ENCODE assay signal across 10 cellular contexts in genomic region chr12:27861428-27862167, GRCh38.
DNase-seq lines count a peak whose midpoint lies in the region; ATAC-seq, FAIRE-seq and TF ChIP-seq lines count a peak whose summit lies in the region.
"Had no signal": no experiment of that assay in that cellular context is flagged by ENCODE, and none has a peak within 500 bp of the region (broad histone marks: within the 10 kb centered on the region; RNA-seq: fewer than 3 reads in every experiment).

No MANE protein-coding gene starts in this region.

- H3K36me3 ChIP-seq in H1 (ENCODE audit: control insufficient read depth in 2 of 4, insufficient read depth in 4 of 4, low read length in 3 of 4) (no peaks in the 10 kb centered on the region), uterus (no peaks in the 10 kb centered on the region)

- TF ChIP-seq CTCF in H1 (IDR thresholded peaks at IDR 0.05; ENCODE audit: control extremely low read depth in 1 of 3, insufficient read depth in 1 of 3, low read depth in 1 of 3, low read length in 3 of 3) (no peak), uterus (IDR thresholded peaks at IDR 0.05) (no peak)

- H4K8ac ChIP-seq in H1 (ENCODE audit: extremely low read depth, insufficient read depth, low read length), result no peak overlapping the region

- no peak overlapping the region for H4K5ac ChIP-seq in H1 (ENCODE audit: insufficient read length, low read depth, low read length)

- no peak overlapping the region for H4K91ac ChIP-seq in H1 (replicated peaks; ENCODE audit: insufficient read length, low read length)

- no peak overlapping the region for H3K56ac ChIP-seq in H1 (replicated peaks; ENCODE audit: insufficient read length, low read depth, low read length)

- H3K23ac ChIP-seq in H1 (ENCODE audit: insufficient read length), result no peak overlapping the region

- no peak overlapping the region for H3K4me2 ChIP-seq in H1 (ENCODE audit: insufficient read depth in 1 of 2, low read depth in 2 of 2, low read length in 2 of 2)

- H3K9me3 ChIP-seq in H1 (ENCODE audit: insufficient read depth in 2 of 2, low read depth in 1 of 2, low read length in 1 of 2), result no peaks in the 10 kb centered on the region
- no peaks in the 10 kb centered on the region for H3K9me3 ChIP-seq in uterus

- peak overlapping the region; percentile 64; the same call in 1 of the 2 replicates for H2AFZ ChIP-seq in H1 (ENCODE audit: low read length)

- no peak overlapping the region for H2BK12ac ChIP-seq in H1 (ENCODE audit: low read depth, low read length)

- H3K4me1 Mint-ChIP-seq in activated naive CD4-positive, alpha-beta T cell treated with anti-CD3 and anti-CD28 coated beads, Interleukin-2, amount 50 U/mL, for 24 hours, result peaks cover 24% of the 10 kb centered on the region
- peaks cover 13% of the 10 kb centered on the region for H3K4me1 Mint-ChIP-seq in activated naive CD4-positive, alpha-beta T cell treated with anti-CD3 and anti-CD28 coated beads, Interleukin-2, amount 10 ng/mL, durations not matched to agents 7 days and 5 days

- no peak overlapping the region for H3K4me3 ChIP-seq in H1 (ENCODE audit: extremely low read depth in 1 of 4, insufficient read depth in 2 of 4, low read depth in 3 of 4, low read length in 4 of 4)
- no peak overlapping the region for H3K4me3 ChIP-seq in uterus

- FAIRE-seq in H1 (lab: Jason Lieb, UNC), result no peak

- no peak overlapping the region for H3K18ac ChIP-seq in H1 (ENCODE audit: extremely low read depth, low read length)

- H3K79me1 ChIP-seq in H1 (ENCODE audit: low read depth, low read length), result no peaks in the 10 kb centered on the region

- H3K4me1 ChIP-seq in H1 (replicated peaks in 1 of 4; ENCODE audit: control insufficient read depth in 3 of 4, insufficient read depth in 4 of 4, low read length in 3 of 4) (no peaks in the 10 kb centered on the region), uterus (no peaks in the 10 kb centered on the region)

- no peaks in the 10 kb centered on the region for H3K23me2 ChIP-seq in H1 (ENCODE audit: low read depth, low read length)

- H2BK120ac ChIP-seq in H1 (replicated peaks; ENCODE audit: low read depth, low read length), result no peak overlapping the region

- H3K9me3 Mint-ChIP-seq in activated naive CD4-positive, alpha-beta T cell treated with anti-CD3 and anti-CD28 coated beads, Interleukin-2, amount 50 U/mL, for 24 hours, result no peaks in the 10 kb centered on the region
- H3K9me3 Mint-ChIP-seq in activated naive CD4-positive, alpha-beta T cell treated with anti-CD3 and anti-CD28 coated beads, Interleukin-2, amount 10 ng/mL, durations not matched to agents 7 days and 5 days, result no peaks in the 10 kb centered on the region

- no peak overlapping the region for H3K9ac ChIP-seq in H1 (replicated peaks in 1 of 4; ENCODE audit: extremely low read depth in 1 of 4, low read depth in 3 of 4, low read length in 3 of 4)

- H3K4me3 Mint-ChIP-seq in activated naive CD4-positive, alpha-beta T cell treated with anti-CD3 and anti-CD28 coated beads, Interleukin-2, amount 50 U/mL, for 24 hours, result no peak overlapping the region
- no peak overlapping the region for H3K4me3 Mint-ChIP-seq in activated naive CD4-positive, alpha-beta T cell treated with anti-CD3 and anti-CD28 coated beads, Interleukin-2, amount 10 ng/mL, durations not matched to agents 7 days and 5 days

- H3K27me3 ChIP-seq in H1 (replicated peaks in 1 of 4; ENCODE audit: control insufficient read depth in 3 of 4, extremely low read depth in 1 of 4, insufficient read depth in 3 of 4, low read length in 3 of 4), result no peaks in the 10 kb centered on the region
- H3K27me3 ChIP-seq in uterus, result no peaks in the 10 kb centered on the region

- POLR2A ChIA-PET in H1 (lab: Charles Lee; ENCODE audit: partially characterized antibody), result no interaction called here

- no peaks in the 10 kb centered on the region for H4K20me1 ChIP-seq in H1 (replicated peaks in 1 of 2; ENCODE audit: control insufficient read depth in 1 of 2, insufficient read depth in 2 of 2, low read length in 2 of 2)

- no peak overlapping the region for H2BK20ac ChIP-seq in H1 (ENCODE audit: low read length)

- no peak overlapping the region for H3K14ac ChIP-seq in H1 (ENCODE audit: insufficient read length)

- H3K79me2 ChIP-seq in H1 (ENCODE audit: control insufficient read depth in 1 of 2, insufficient read depth in 2 of 2, low read length in 2 of 2), result no peaks in the 10 kb centered on the region

- peak overlapping the region; percentile 60 for H3K27ac Mint-ChIP-seq in activated naive CD4-positive, alpha-beta T cell treated with anti-CD3 and anti-CD28 coated beads, Interleukin-2, amount 50 U/mL, for 24 hours
- no peak overlapping the region for H3K27ac Mint-ChIP-seq in activated naive CD4-positive, alpha-beta T cell treated with anti-CD3 and anti-CD28 coated beads, Interleukin-2, amount 10 ng/mL, durations not matched to agents 7 days and 5 days

- H3K36me3 Mint-ChIP-seq in activated naive CD4-positive, alpha-beta T cell treated with anti-CD3 and anti-CD28 coated beads, Interleukin-2, amount 50 U/mL, for 24 hours, result peaks cover 1% of the 10 kb centered on the region
- no peaks in the 10 kb centered on the region for H3K36me3 Mint-ChIP-seq in activated naive CD4-positive, alpha-beta T cell treated with anti-CD3 and anti-CD28 coated beads, Interleukin-2, amount 10 ng/mL, durations not matched to agents 7 days and 5 days

- CTCF ChIA-PET in activated naive CD4-positive, alpha-beta T cell treated with anti-CD3 and anti-CD28 coated beads, Interleukin-2, amount 10 ng/mL, durations not matched to agents 7 days and 5 days (lab: Charles Lee), result interaction anchor here (0.9 kb wide), 1 partner anchor 128 kb away, joined by 3 read pairs; no protein-coding TSS in a partner anchor
- CTCF ChIA-PET in H1 (lab: Charles Lee; ENCODE audit: partially characterized antibody), result interaction anchor here (0.6 to 1.7 kb wide), 4 partner anchors 11 to 1011 kb away, joined by 3 to 4 read pairs (median 4); no protein-coding TSS in a partner anchor

- TF ChIP-seq RAD21 in H1 (IDR thresholded peaks at IDR 0.05 in 1 of 2, conservative IDR thresholded peaks at IDR 0.05 in 1 of 2; ENCODE audit: low read depth in 2 of 2, low read length in 2 of 2), result no peak

- no peak for TF ChIP-seq POLR2A in H1 (IDR thresholded peaks at IDR 0.05; ENCODE audit: control extremely low read depth in 1 of 2, low read depth in 2 of 2, low read length in 2 of 2)
- TF ChIP-seq POLR2A in uterus (IDR thresholded peaks at IDR 0.05), result no peak

- H3K27me3 Mint-ChIP-seq in activated naive CD4-positive, alpha-beta T cell treated with anti-CD3 and anti-CD28 coated beads, Interleukin-2, amount 50 U/mL, for 24 hours, result peaks cover 1% of the 10 kb centered on the region
- H3K27me3 Mint-ChIP-seq in activated naive CD4-positive, alpha-beta T cell treated with anti-CD3 and anti-CD28 coated beads, Interleukin-2, amount 10 ng/mL, durations not matched to agents 7 days and 5 days, result no peaks in the 10 kb centered on the region

- ATAC-seq in HG03108 (IDR thresholded peaks at IDR 0.05; ENCODE audit: unreplicated experiment) (peak; percentile 94), HG03175 (IDR thresholded peaks at IDR 0.05; ENCODE audit: unreplicated experiment) (no peak)
- ATAC-seq: HCT116 had no signal

- H2BK5ac ChIP-seq in H1 (ENCODE audit: low read depth, low read length), result no peak overlapping the region

- TF ChIP-seq EP300 in H1 (IDR thresholded peaks at IDR 0.05; ENCODE audit: borderline replicate concordance in 1 of 2, low read depth in 2 of 2, low read length in 2 of 2), result no peak

- intact Hi-C loops in uterus (cut with DNase I; ENCODE audit: low total_unique reads), result no loop called here

- H2AK5ac ChIP-seq in H1 (ENCODE audit: low read depth, low read length), result no peak overlapping the region

- H2BK15ac ChIP-seq in H1 (ENCODE audit: low read length), result no peak overlapping the region

- no peak for DNase-seq in activated naive CD4-positive, alpha-beta T cell treated with anti-CD3 and anti-CD28 coated beads, Interleukin-2, amount 10 ng/mL, durations not matched to agents 7 days and 5 days
- DNase-seq in H1 (ENCODE audit: low read depth in 1 of 2, low spot score in 2 of 2), result no peak
- peak; percentile 26 to 29 for DNase-seq in uterus
- no peak for DNase-seq in activated gamma-delta T cell (lab: John Stamatoyannopoulos, UW)
- no peak for DNase-seq in NCI-H146 (lab: John Stamatoyannopoulos, UW)
- DNase-seq: OCI-M1 had no signal

- no peak overlapping the region for H3K27ac ChIP-seq in H1 (ENCODE audit: low read depth, low read length)
- H3K27ac ChIP-seq in uterus, result no peak overlapping the region

- no peak overlapping the region for H3K4ac ChIP-seq in H1 (replicated peaks; ENCODE audit: insufficient read length, low read depth, low read length)

- WGBS in H1 (ENCODE audit: extremely low coverage in 1 of 2, insufficient coverage in 1 of 2, insufficient read length in 1 of 2, insufficient replicate concordance in 2 of 2, low coverage in 1 of 2, low lambda C conversion rate in 2 of 2, missing lambda C conversion rate in 1 of 2), 2 experiments, result 83% methylated on average over 8 of the region's 8 CpGs; no CpG with 5 or more reads in 1 of the 2 experiments

TF ChIP-seq in H1, 55 proteins besides CTCF, POLR2A, EP300 and RAD21:
- TF ChIP-seq CTBP2 (IDR thresholded peaks at IDR 0.05; ENCODE audit: borderline replicate concordance, insufficient read depth, insufficient read length, low read length) (no peak), KDM1A (IDR thresholded peaks at IDR 0.05; ENCODE audit: borderline replicate concordance, low read length) (no peak), FOSL1 (IDR thresholded peaks at IDR 0.05; ENCODE audit: insufficient read depth, low read depth, low read length) (no peak), ATF2 (IDR thresholded peaks at IDR 0.05; ENCODE audit: low read length) (no peak)
TF ChIP-seq in H1: peak in this region for 0.

Comparison
In these comparisons a context has a peak if more than half of its experiments do, and no peak if none do; other contexts are left out.
1. DNase-seq: peak in uterus (2 of 2); none in activated naive CD4-positive, alpha-beta T cell treated with anti-CD3 and anti-CD28 coated beads, Interleukin-2, amount 10 ng/mL, durations not matched to agents 7 days and 5 days (single experiment), H1 (0 of 2), activated gamma-delta T cell (single experiment) and NCI-H146 (single experiment).